In the genomic region with DNA sequence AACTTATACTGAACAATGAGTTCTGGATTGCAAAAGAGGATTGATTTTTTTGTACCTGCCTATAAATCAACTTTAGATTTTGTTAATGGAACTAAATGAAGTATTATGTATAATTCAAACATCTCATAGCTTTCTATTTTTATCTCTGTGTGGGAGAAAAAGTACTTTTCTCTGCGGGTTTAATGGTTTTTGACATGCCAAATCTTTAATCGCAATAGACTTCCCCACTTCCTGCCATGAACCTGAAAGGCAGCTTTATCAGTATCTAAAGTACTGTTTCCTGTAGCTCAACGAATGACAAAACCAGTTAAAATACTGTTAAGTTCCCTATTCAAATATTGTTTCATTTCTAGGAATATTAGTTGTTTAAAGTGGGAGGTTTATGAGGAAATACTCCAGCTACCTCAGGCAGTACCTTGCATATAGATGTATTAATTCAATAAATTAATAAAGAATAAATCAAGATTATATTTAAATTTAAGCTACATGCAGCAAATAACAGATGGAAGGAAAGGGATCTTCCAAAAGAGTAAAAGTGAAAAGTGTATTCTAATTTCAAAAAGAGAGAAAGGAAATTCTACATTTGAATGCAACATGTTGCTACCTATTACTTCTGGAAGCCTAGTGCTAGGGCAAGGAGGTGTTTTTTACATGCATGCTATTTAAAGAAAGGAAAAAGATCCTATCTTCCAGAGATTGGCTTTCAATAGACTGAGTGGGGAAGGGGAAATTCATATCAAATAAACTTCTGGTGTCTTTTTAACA, we compare ENCODE assay signal across 14 cellular contexts.
A peak's percentile ranks its signal among the peaks of the same experiment; 100 is the strongest.
DNase-seq lines count a peak whose midpoint lies in the region; ATAC-seq, FAIRE-seq and TF ChIP-seq lines count a peak whose summit lies in the region.
"Had no signal": no experiment of that assay in that cellular context is flagged by ENCODE, and none has a peak within 500 bp of the region (broad histone marks: within the 10 kb centered on the region; RNA-seq: fewer than 3 reads in every experiment).

No MANE protein-coding gene starts in this region.

- no peaks in the 10 kb centered on the region for H4K20me1 ChIP-seq in OCI-LY3 (ENCODE audit: insufficient read depth, low read length)

- H3K9me3 Mint-ChIP-seq in CD4-positive, alpha-beta memory T cell = no peaks in the 10 kb centered on the region

- DNase-seq in CD4-positive, alpha-beta memory T cell = peak in 4 of 5 donors; percentile 28 to 40 (median 36)
- DNase-seq in GM18507 (ENCODE audit: extremely low spot score, insufficient read length, low read depth) (no peak), hepatic stellate cell (ENCODE audit: low spot score) (no peak), NCI-H2081 treated with DMSO at 0.1 percent for 48 hours (lab: John Stamatoyannopoulos, UW) (no peak)
- DNase-seq in central memory CD4-positive, alpha-beta T cell = peak; percentile 25
- DNase-seq: effector CD4-positive, alpha-beta T cell; foreskin fibroblast; IMR-90; kidney had no signal

- no peaks in the 10 kb centered on the region for H3K36me3 Mint-ChIP-seq in CD4-positive, alpha-beta memory T cell

- H3K27ac ChIP-seq in CD4-positive, alpha-beta memory T cell (ENCODE audit: low read depth, low read length) = no peak overlapping the region
- H3K27ac ChIP-seq in OCI-LY3 (ENCODE audit: low read length) = no peak overlapping the region

- H3K79me2 ChIP-seq in OCI-LY3 (ENCODE audit: low read length) = no peaks in the 10 kb centered on the region

- H3K27ac Mint-ChIP-seq in CD4-positive, alpha-beta memory T cell = peak overlapping the region in 5 of 7 donors; percentile 3 to 81 (median 18)
- H3K27ac Mint-ChIP-seq: T-helper 1 cell treated with Interleukin-12 subunit alpha and Interleukin-12 subunit beta and Interleukin-4 antibody, amounts not matched to agents 30 μg/mL and 1 μg/mL, for 36 hours had no signal

- H3K4me3 ChIP-seq in CD4-positive, alpha-beta memory T cell (ENCODE audit: low read length in 2 of 2) = no peak overlapping the region
- H3K4me3 ChIP-seq in OCI-LY3 (ENCODE audit: low read length) = no peak overlapping the region

- no peaks in the 10 kb centered on the region for H3K36me3 ChIP-seq in CD4-positive, alpha-beta memory T cell (ENCODE audit: insufficient read depth, low read length)
- no peaks in the 10 kb centered on the region for H3K36me3 ChIP-seq in OCI-LY3 (replicated peaks; ENCODE audit: low read depth, low read length)

- H3K4me1 ChIP-seq in CD4-positive, alpha-beta memory T cell (ENCODE audit: insufficient read depth, low read length) = peaks cover 23% of the 10 kb centered on the region
- H3K4me1 ChIP-seq in OCI-LY3 (ENCODE audit: low read length) = peaks cover 12% of the 10 kb centered on the region

- FAIRE-seq in GM18507 (lab: Jason Lieb, UNC) = peak; percentile 41
- FAIRE-seq: kidney had no signal

- ATAC-seq in GM18517 (IDR thresholded peaks at IDR 0.05; ENCODE audit: unreplicated experiment) (no peak), HG02759 (IDR thresholded peaks at IDR 0.05; ENCODE audit: unreplicated experiment) (no peak)
- ATAC-seq: sciatic nerve had no signal

- intact Hi-C loops in CD4-positive, alpha-beta memory T cell (cut with micrococcal nuclease) = no loop called here

- POLR2A ChIA-PET in CD4-positive, alpha-beta memory T cell (lab: Charles Lee; ENCODE audit: partially characterized antibody) = interaction anchor here (1.7 kb wide), 1 partner anchor 23 kb away, joined by 4 read pairs; no protein-coding TSS in a partner anchor

- TF ChIP-seq CTCF in OCI-LY3 (IDR thresholded peaks at IDR 0.05; ENCODE audit: low read depth, low read length) = no peak

- peaks cover 0 to 3% of the 10 kb centered on the region in 2 donors for H3K27me3 Mint-ChIP-seq in CD4-positive, alpha-beta memory T cell

- H3K27me3 ChIP-seq in CD4-positive, alpha-beta memory T cell (ENCODE audit: insufficient read depth, low read length) = no peaks in the 10 kb centered on the region
- no peaks in the 10 kb centered on the region for H3K27me3 ChIP-seq in OCI-LY3 (ENCODE audit: low read depth, low read length)

- H3K9ac ChIP-seq in OCI-LY3 (ENCODE audit: low read length) = no peak overlapping the region

- CTCF ChIA-PET in CD4-positive, alpha-beta memory T cell (lab: Charles Lee; ENCODE audit: partially characterized antibody) = interaction anchor here (0.9 to 1.2 kb wide), 2 partner anchors 9 to 113 kb away, joined by 3 to 4 read pairs; no protein-coding TSS in a partner anchor

- H3K4me3 Mint-ChIP-seq in CD4-positive, alpha-beta memory T cell = peak overlapping the region in 6 of 8 donors; percentile 26 to 83 (median 74)
- H3K4me3 Mint-ChIP-seq: T-helper 1 cell treated with Interleukin-12 subunit alpha and Interleukin-12 subunit beta and Interleukin-4 antibody, amounts not matched to agents 30 μg/mL and 1 μg/mL, for 36 hours had no signal

- H3K4me1 Mint-ChIP-seq in CD4-positive, alpha-beta memory T cell = peaks cover 21 to 31% (median 28%) of the 10 kb centered on the region in 4 donors

- no peak overlapping the region for H2AFZ ChIP-seq in OCI-LY3 (ENCODE audit: low read depth, low read length)

- peak overlapping the region; percentile 5; the same call in 1 of the 2 replicates for H3K4me2 ChIP-seq in OCI-LY3 (ENCODE audit: low read length)

- no peaks in the 10 kb centered on the region for H3K9me3 ChIP-seq in CD4-positive, alpha-beta memory T cell (ENCODE audit: control insufficient read depth in 1 of 2, low read length in 2 of 2)
- no peaks in the 10 kb centered on the region for H3K9me3 ChIP-seq in OCI-LY3 (ENCODE audit: insufficient read depth, low read length)

Comparison
In these comparisons a context has a peak if more than half of its experiments do, and no peak if none do; other contexts are left out.
1. DNase-seq: peak in CD4-positive, alpha-beta memory T cell (4 of 5) and central memory CD4-positive, alpha-beta T cell (single experiment); none in GM18507 (single experiment), hepatic stellate cell (single experiment) and NCI-H2081 treated with DMSO at 0.1 percent for 48 hours (single experiment).